In genomic region chr5:172055996-172056395, GRCh38 we compare ENCODE assay signal across 15 cellular contexts.
"Had no signal": no experiment of that assay in that cellular context is flagged by ENCODE, and none has a peak within 500 bp of the region (broad histone marks: within the 10 kb centered on the region; RNA-seq: fewer than 3 reads in every experiment).

No MANE protein-coding gene starts in this region.

- ATAC-seq: activated CD8-positive, alpha-beta memory T cell treated with anti-CD3 and anti-CD28 coated beads, Interleukin-2, amount 10 ng/mL, durations not matched to agents 7 days and 5 days; body of pancreas; WTC11 had no signal

- H3K9me3 Mint-ChIP-seq: endodermal cell; T-helper 1 cell treated with Interleukin-12 subunit alpha and Interleukin-12 subunit beta and Interleukin-4 antibody, amounts not matched to agents 30 μg/mL and 1 μg/mL, for 36 hours had no signal

- H3K4me1 Mint-ChIP-seq: endodermal cell, WTC11 had no signal

- H3K27ac Mint-ChIP-seq: endodermal cell, WTC11 had no signal

- H2AFZ ChIP-seq: hepatocyte had no signal

- H3K79me2 ChIP-seq: hepatocyte had no signal

- H3K27me3 ChIP-seq: body of pancreas, hepatocyte, thyroid gland, vagina had no signal

- H3K27ac ChIP-seq: body of pancreas, hepatocyte, SK-N-MC, thyroid gland, vagina had no signal

- H3K9me3 ChIP-seq: body of pancreas, thyroid gland, vagina had no signal

- H3K4me2 ChIP-seq: hepatocyte had no signal

- DNase-seq: activated CD8-positive, alpha-beta memory T cell treated with anti-CD3 and anti-CD28 coated beads, Interleukin-2, amount 10 ng/mL, durations not matched to agents 7 days and 5 days; activated naive CD4-positive, alpha-beta T cell; amniotic stem cell; body of pancreas; endodermal cell; erythroblast; kidney glomerular epithelial cell; stimulated activated CD4-positive, alpha-beta T cell treated with anti-CD3 and anti-CD28 coated beads, Interleukin-4, amount 100 ng/mL, for 1 hour; stimulated activated CD8-positive, alpha-beta memory T cell treated with anti-CD3 and anti-CD28 coated beads, Interleukin-4, amount 100 ng/mL, for 48 hours; thyroid gland had no signal

- H3K4me3 ChIP-seq: body of pancreas, hepatocyte, SK-N-MC, thyroid gland, vagina had no signal

- H3K27me3 Mint-ChIP-seq: activated CD8-positive, alpha-beta memory T cell treated with anti-CD3 and anti-CD28 coated beads, Interleukin-2, amount 10 ng/mL, durations not matched to agents 7 days and 5 days had no signal

- H3K4me1 ChIP-seq: body of pancreas, vagina had no signal

- H3K4me3 Mint-ChIP-seq: activated CD8-positive, alpha-beta memory T cell treated with anti-CD3 and anti-CD28 coated beads, Interleukin-2, amount 10 ng/mL, durations not matched to agents 7 days and 5 days; endodermal cell; T-helper 1 cell treated with Interleukin-12 subunit alpha and Interleukin-12 subunit beta and Interleukin-4 antibody, amounts not matched to agents 30 μg/mL and 1 μg/mL, for 36 hours; WTC11 had no signal
